1 cellular context compared by ENCODE assay signal in genomic region chr19:35423406-35423805, GRCh38. TPM values are rescaled to one million over a fixed set of nuclear protein-coding genes. Genes with fewer than 3 reads are reported as not detected.
"Had no signal": no experiment of that assay in that cellular context is flagged by ENCODE, and none has a peak within 500 bp of the region (broad histone marks: within the 10 kb centered on the region; RNA-seq: fewer than 3 reads in every experiment).

No MANE protein-coding gene starts in this region.

RNA-seq across cellular contexts. Expression of gene GPR42, which starts 52.5 kb away (rescaled TPM):
- polyA plus RNA-seq: GM12878 had no signal
